ENCODE assay signal across 8 cellular contexts in genomic region chr2:241858206-241859016, GRCh38. TPM values are rescaled to one million over a fixed set of nuclear protein-coding genes. Genes with fewer than 3 reads are reported as not detected.
DNase-seq lines count a peak whose midpoint lies in the region; ATAC-seq and TF ChIP-seq lines count a peak whose summit lies in the region.

Gene PDCD1, minus strand, starts transcription at chr2:241858894. Its CDS starts 56 bp downstream, at chr2:241858838.

- POLR2A ChIA-PET in T-cell (lab: Charles Lee) = no interaction called here
- POLR2A ChIA-PET in naive thymus-derived CD4-positive, alpha-beta T cell (lab: Charles Lee) = interaction anchor here (1.2 kb wide), 1 partner anchor 23 kb away, joined by 4 read pairs; no protein-coding TSS in a partner anchor

- CTCF ChIA-PET in T-cell (lab: Charles Lee) = no interaction called here
- CTCF ChIA-PET in naive thymus-derived CD4-positive, alpha-beta T cell (lab: Charles Lee) = no interaction called here

- H3K27ac ChIP-seq in brain microvascular endothelial cell (no peak within 1 kb of the TSS), thyroid gland (peak within 1 kb of the TSS; percentile 42 to 74 (median 61))
- H3K27ac ChIP-seq in naive thymus-derived CD4-positive, alpha-beta T cell (ENCODE audit: low read depth, low read length) = peak within 1 kb of the TSS; percentile 11

- H3K4me3 Mint-ChIP-seq in T-cell = peak within 1 kb of the TSS; percentile 76 to 84 (median 81)
- peak within 1 kb of the TSS; percentile 84 to 91 (median 86) for H3K4me3 Mint-ChIP-seq in naive thymus-derived CD4-positive, alpha-beta T cell

- TF ChIP-seq CTCF in brain microvascular endothelial cell (IDR thresholded peaks at IDR 0.05; ENCODE audit: low read depth, low read length, missing control alignments) = no peak
- TF ChIP-seq CTCF in thyroid gland (IDR thresholded peaks at IDR 0.05) = no peak

- DNase-seq in NCI-H2029 (lab: John Stamatoyannopoulos, UW) = peak; percentile 26
- DNase-seq in NCI-H2029 treated with DMSO at 0.1 percent for 48 hours (lab: John Stamatoyannopoulos, UW) = no peak
- peak in 26 of 34 experiments; percentile 10 to 64 (median 46) for DNase-seq in T-cell
- DNase-seq in brain microvascular endothelial cell = no peak
- peak in 5 of 9 donors; percentile 25 to 73 (median 34) for DNase-seq in naive thymus-derived CD4-positive, alpha-beta T cell
- peak; percentile 62 to 70 for DNase-seq in thyroid gland
- DNase-seq in NCI-H2171 (lab: John Stamatoyannopoulos, UW) = no peak
- no peak for DNase-seq in NCI-H1092 treated with DMSO at 0.1 percent for 48 hours (lab: John Stamatoyannopoulos, UW)

- H3K36me3 ChIP-seq in brain microvascular endothelial cell (replicated peaks) (no peaks in the 10 kb centered on the region), thyroid gland (no peaks in the 10 kb centered on the region)
- no peaks in the 10 kb centered on the region for H3K36me3 ChIP-seq in naive thymus-derived CD4-positive, alpha-beta T cell (ENCODE audit: control insufficient read depth in 2 of 3, insufficient read depth in 3 of 3, low read length in 3 of 3)

- no peaks in the 10 kb centered on the region for H3K27me3 ChIP-seq in brain microvascular endothelial cell (replicated peaks)
- H3K27me3 ChIP-seq in naive thymus-derived CD4-positive, alpha-beta T cell (ENCODE audit: control insufficient read depth in 2 of 2, insufficient read depth in 2 of 2, low read length in 2 of 2) = peaks cover 0 to 3% of the 10 kb centered on the region in 2 donors
- peaks cover under 1% of the 10 kb centered on the region for H3K27me3 ChIP-seq in thyroid gland

- intact Hi-C loops in naive thymus-derived CD4-positive, alpha-beta T cell (cut with micrococcal nuclease) = loop anchor here in 1 of 2 donors (1.0 kb wide), 2 partner anchors 14 to 23 kb away; no protein-coding TSS in a partner anchor
- intact Hi-C loops in thyroid gland (cut with DNase I) = no loop called here

- peak within 1 kb of the TSS; percentile 94 for H3K27ac Mint-ChIP-seq in T-cell
- H3K27ac Mint-ChIP-seq in naive thymus-derived CD4-positive, alpha-beta T cell = peak within 1 kb of the TSS; percentile 9 to 96 (median 70)

- H3K9me3 Mint-ChIP-seq in T-cell = no peaks in the 10 kb centered on the region
- H3K9me3 Mint-ChIP-seq in naive thymus-derived CD4-positive, alpha-beta T cell = no peaks in the 10 kb centered on the region

- no peak for TF ChIP-seq POLR2A in thyroid gland (IDR thresholded peaks at IDR 0.05)

- 58 to 59% methylated on average over 19 to 24 of the region's 28 CpGs for WGBS in thyroid gland, 2 donors

- H3K4me1 ChIP-seq in naive thymus-derived CD4-positive, alpha-beta T cell (ENCODE audit: control insufficient read depth in 2 of 2, insufficient read depth in 2 of 2, low read length in 2 of 2) = peaks cover 23 to 50% of the 10 kb centered on the region in 2 donors
- H3K4me1 ChIP-seq in thyroid gland = peaks cover 14 to 25% of the 10 kb centered on the region in 2 donors

- peaks cover 31 to 55% (median 44%) of the 10 kb centered on the region in 3 donors for H3K4me1 Mint-ChIP-seq in T-cell
- peaks cover 11 to 42% (median 24%) of the 10 kb centered on the region in 7 donors for H3K4me1 Mint-ChIP-seq in naive thymus-derived CD4-positive, alpha-beta T cell

- in situ Hi-C loops in brain microvascular endothelial cell (cut with HindIII; ENCODE audit: low pct_ligation_motif_present, low sequenced_read_pairs) = no loop called here

- H3K36me3 Mint-ChIP-seq in T-cell = no peaks in the 10 kb centered on the region
- H3K36me3 Mint-ChIP-seq in naive thymus-derived CD4-positive, alpha-beta T cell = no peaks in the 10 kb centered on the region

- no peaks in the 10 kb centered on the region for H3K9me3 ChIP-seq in naive thymus-derived CD4-positive, alpha-beta T cell (ENCODE audit: control insufficient read depth in 2 of 3, low read length in 3 of 3)
- H3K9me3 ChIP-seq in thyroid gland = no peaks in the 10 kb centered on the region

- ATAC-seq in T-cell (replicated peaks in 1 of 4) = peak; percentile 72 to 80 (median 76)
- ATAC-seq in naive thymus-derived CD4-positive, alpha-beta T cell = peak; percentile 48

- H3K4me3 ChIP-seq in brain microvascular endothelial cell (ENCODE audit: low read depth, low read length) (peak within 1 kb of the TSS; percentile 5), thyroid gland (replicated peaks in 1 of 3) (peak within 1 kb of the TSS in 1 of 3 donors; percentile 5)
- peak within 1 kb of the TSS; percentile 61 for H3K4me3 ChIP-seq in naive thymus-derived CD4-positive, alpha-beta T cell (ENCODE audit: low read length)

- H3K27me3 Mint-ChIP-seq in T-cell = peaks cover 15 to 21% of the 10 kb centered on the region in 2 donors
- peaks cover 0 to 24% (median 19%) of the 10 kb centered on the region in 5 donors for H3K27me3 Mint-ChIP-seq in naive thymus-derived CD4-positive, alpha-beta T cell

RNA-seq across cellular contexts. Expression of gene PDCD1, which starts in this region (rescaled TPM):
- total RNA-seq in T-cell = 1 to 10 TPM; 1.3 to 6.8 (median 5.2) TPM
- 1 to 10 TPM in 2 of 5 experiments, under 1 TPM in 1, not detected in 2; 0.56 to 9.4 (median 1.1) TPM for total RNA-seq in naive thymus-derived CD4-positive, alpha-beta T cell
- under 1 TPM; 0.24 to 0.85 TPM for polyA plus RNA-seq in naive thymus-derived CD4-positive, alpha-beta T cell
- total RNA-seq in thyroid gland = 1 to 10 TPM in 2 of 4 donors, under 1 TPM in 2; 0.49 to 2.3 (median 1.1) TPM

Comparison
In these comparisons a context has a peak if more than half of its experiments do, and no peak if none do; other contexts are left out.
1. DNase-seq: peak in NCI-H2029 (single experiment), T-cell (26 of 34), naive thymus-derived CD4-positive, alpha-beta T cell (5 of 9) and thyroid gland (2 of 2); none in NCI-H2029 treated with DMSO at 0.1 percent for 48 hours (single experiment), brain microvascular endothelial cell (single experiment), NCI-H2171 (single experiment) and NCI-H1092 treated with DMSO at 0.1 percent for 48 hours (single experiment).